In the genomic region with DNA sequence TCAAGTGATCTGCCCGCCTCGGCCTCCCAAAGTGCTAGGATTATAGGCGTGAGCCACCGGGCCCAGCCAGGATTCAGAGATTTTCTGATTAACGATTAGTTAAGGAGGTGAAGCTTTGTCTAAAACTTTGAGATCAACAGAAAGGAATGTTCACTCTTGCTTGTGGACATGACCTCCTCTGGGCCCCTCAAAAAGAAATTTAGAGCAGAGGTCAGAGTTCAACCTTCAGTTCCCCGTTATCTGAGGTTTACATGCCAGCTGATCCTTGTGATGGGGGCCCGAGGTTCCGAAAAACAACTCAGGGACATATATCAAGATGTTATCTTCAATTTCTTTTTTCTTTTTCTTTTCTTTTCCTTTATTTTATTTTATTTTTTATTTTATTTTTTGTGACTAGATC, we compare ENCODE assay signal across 29 cellular contexts. TPM values are rescaled to one million over a fixed set of nuclear protein-coding genes. Genes with fewer than 3 reads are reported as not detected.
A peak's percentile ranks its signal among the peaks of the same experiment; 100 is the strongest.
DNase-seq lines count a peak whose midpoint lies in the region; ATAC-seq, FAIRE-seq and TF ChIP-seq lines count a peak whose summit lies in the region.
"Had no signal": no experiment of that assay in that cellular context is flagged by ENCODE, and none has a peak within 500 bp of the region (broad histone marks: within the 10 kb centered on the region; RNA-seq: fewer than 3 reads in every experiment).

No MANE protein-coding gene starts in this region.

- H4K20me1 ChIP-seq in MM.1S (ENCODE audit: insufficient read depth, low read length): no peaks in the 10 kb centered on the region
- H4K20me1 ChIP-seq: BLaER1 had no signal

- H3K27me3 ChIP-seq in colonic mucosa: no peaks in the 10 kb centered on the region
- no peaks in the 10 kb centered on the region for H3K27me3 ChIP-seq in right lobe of liver
- H3K27me3 ChIP-seq in transverse colon: no peaks in the 10 kb centered on the region
- no peaks in the 10 kb centered on the region for H3K27me3 ChIP-seq in MM.1S (replicated peaks; ENCODE audit: insufficient read depth, low read length)
- H3K27me3 ChIP-seq: BE2C, BLaER1 had no signal

- TF ChIP-seq EP300 in transverse colon (IDR thresholded peaks at IDR 0.05; ENCODE audit: low read depth): no peak

- no peaks in the 10 kb centered on the region for H3K79me2 ChIP-seq in MM.1S (ENCODE audit: low read length)

- no peaks in the 10 kb centered on the region for H3K9me3 Mint-ChIP-seq in natural killer cell
- H3K9me3 Mint-ChIP-seq in stimulated activated naive B cell treated with anti-CD40 and anti-IgM and Interleukin-4, amounts not matched to agents 10 μg/mL and 1 μg/mL and 100 μg/mL, for 72 hours: no peaks in the 10 kb centered on the region
- H3K9me3 Mint-ChIP-seq: CD8-positive, alpha-beta memory T cell had no signal

- H3K9me2 ChIP-seq in MM.1S (replicated peaks; ENCODE audit: insufficient read depth, low read length): no peaks in the 10 kb centered on the region

- 59% methylated on average over 8 of the region's 8 CpGs for WGBS in right lobe of liver (ENCODE audit: insufficient coverage, low coverage, low lambda C conversion rate, missing lambda C conversion rate)
- WGBS in transverse colon (ENCODE audit: low coverage in 1 of 2), 2 donors: 90% methylated on average over 8 of the region's 8 CpGs; no CpG with 5 or more reads in 1 of the 2 donors

- intact Hi-C loops in colonic mucosa (cut with DNase I): no loop called here
- intact Hi-C loops in right lobe of liver (cut with DNase I): no loop called here
- intact Hi-C loops in transverse colon (cut with DNase I; ENCODE audit: low total_unique reads): no loop called here
- intact Hi-C loops in natural killer cell (cut with micrococcal nuclease): no loop called here

- H3K27ac Mint-ChIP-seq in natural killer cell: no peak overlapping the region
- no peak overlapping the region for H3K27ac Mint-ChIP-seq in stimulated activated naive B cell treated with anti-CD40 and anti-IgM and Interleukin-4, amounts not matched to agents 10 μg/mL and 1 μg/mL and 100 μg/mL, for 72 hours
- H3K27ac Mint-ChIP-seq: CD4-positive, alpha-beta memory T cell; CD4-positive, CD25-positive, alpha-beta regulatory T cell; CD8-positive, alpha-beta memory T cell had no signal

- H3K27me3 Mint-ChIP-seq in natural killer cell (ENCODE audit: low read depth in 2 of 2): peaks cover 0 to 3% of the 10 kb centered on the region in 2 donors
- H3K27me3 Mint-ChIP-seq in stimulated activated naive B cell treated with anti-CD40 and anti-IgM and Interleukin-4, amounts not matched to agents 10 μg/mL and 1 μg/mL and 100 μg/mL, for 72 hours: peaks cover 0 to 8% of the 10 kb centered on the region in 2 donors
- H3K27me3 Mint-ChIP-seq: CD4-positive, alpha-beta memory T cell; CD8-positive, alpha-beta memory T cell had no signal

- DNase-seq in amniotic epithelial cell (ENCODE audit: low read depth) (peak; percentile 7), colonic mucosa (no peak), right lobe of liver (no peak), transverse colon (no peak), GM12892 (ENCODE audit: insufficient read length) (no peak), MM.1S (no peak), natural killer cell (no peak)
- no peak for DNase-seq in stimulated activated naive B cell treated with anti-CD40 and anti-IgM and Interleukin-4, amounts not matched to agents 10 μg/mL and 1 μg/mL and 100 μg/mL, for 72 hours
- DNase-seq: 8988T; BE2C; C1 segment of cervical spinal cord; CD4-positive, alpha-beta memory T cell; CD4-positive, CD25-positive, alpha-beta regulatory T cell; CD8-positive, alpha-beta memory T cell; COR-L47; DMS 273 treated with DMSO at 0.1 percent for 48 hours; DMS153; DMS53; DMS79; DND-41; EL; GDM1 had no signal

- in situ Hi-C loops in transverse colon (cut with MboI; ENCODE audit: low pct_ligation_motif_present in 1 of 4, low pct_unique_long_range_greater_than_20kb in 1 of 4, low sequenced_read_pairs in 3 of 4): no loop called here

- H3K36me3 ChIP-seq in colonic mucosa: no peaks in the 10 kb centered on the region
- H3K36me3 ChIP-seq in right lobe of liver: no peaks in the 10 kb centered on the region
- no peaks in the 10 kb centered on the region for H3K36me3 ChIP-seq in transverse colon
- H3K36me3 ChIP-seq in MM.1S (replicated peaks; ENCODE audit: insufficient read depth, low read length): no peaks in the 10 kb centered on the region
- H3K36me3 ChIP-seq: BE2C, BLaER1 had no signal

- TF ChIP-seq POLR2A in right lobe of liver (IDR thresholded peaks at IDR 0.05) (no peak), transverse colon (IDR thresholded peaks at IDR 0.05) (no peak), GM12892 (IDR thresholded peaks at IDR 0.05; ENCODE audit: low read depth, low read length) (no peak)

- H3K4me3 ChIP-seq in colonic mucosa: no peak overlapping the region
- H3K4me3 ChIP-seq in right lobe of liver: peak overlapping the region in 2 of 3 donors; percentile 25 to 36
- H3K4me3 ChIP-seq in transverse colon: no peak overlapping the region
- no peak overlapping the region for H3K4me3 ChIP-seq in MM.1S (ENCODE audit: low read length)
- H3K4me3 ChIP-seq: BLaER1, GM12878 had no signal

- H3K36me3 Mint-ChIP-seq in natural killer cell: no peaks in the 10 kb centered on the region
- H3K36me3 Mint-ChIP-seq in stimulated activated naive B cell treated with anti-CD40 and anti-IgM and Interleukin-4, amounts not matched to agents 10 μg/mL and 1 μg/mL and 100 μg/mL, for 72 hours: no peaks in the 10 kb centered on the region
- H3K36me3 Mint-ChIP-seq: CD14-positive monocyte; CD4-positive, alpha-beta memory T cell; CD4-positive, CD25-positive, alpha-beta regulatory T cell; CD8-positive, alpha-beta memory T cell had no signal

- H3K27ac ChIP-seq in colonic mucosa (peak overlapping the region; percentile 33), right lobe of liver (peak overlapping the region; percentile 17 to 84 (median 71)), transverse colon (peak overlapping the region in 3 of 4 donors; percentile 51 to 69 (median 63)), MM.1S (ENCODE audit: low read length) (no peak overlapping the region)
- H3K27ac ChIP-seq: BLaER1 had no signal

- H3K4me3 Mint-ChIP-seq in natural killer cell: no peak overlapping the region
- H3K4me3 Mint-ChIP-seq in stimulated activated naive B cell treated with anti-CD40 and anti-IgM and Interleukin-4, amounts not matched to agents 10 μg/mL and 1 μg/mL and 100 μg/mL, for 72 hours: no peak overlapping the region
- H3K4me3 Mint-ChIP-seq: CD14-positive monocyte; CD4-positive, alpha-beta memory T cell; CD4-positive, CD25-positive, alpha-beta regulatory T cell; CD8-positive, alpha-beta memory T cell had no signal

- H3K4me1 Mint-ChIP-seq in natural killer cell: no peaks in the 10 kb centered on the region
- peaks cover 0 to 2% of the 10 kb centered on the region in 2 donors for H3K4me1 Mint-ChIP-seq in stimulated activated naive B cell treated with anti-CD40 and anti-IgM and Interleukin-4, amounts not matched to agents 10 μg/mL and 1 μg/mL and 100 μg/mL, for 72 hours

- H3K4me1 ChIP-seq in colonic mucosa: peaks cover 10% of the 10 kb centered on the region
- H3K4me1 ChIP-seq in right lobe of liver: peaks cover 0 to 7% (median 0%) of the 10 kb centered on the region in 4 donors
- H3K4me1 ChIP-seq in transverse colon: peaks cover 0 to 9% (median 0%) of the 10 kb centered on the region in 4 donors
- no peaks in the 10 kb centered on the region for H3K4me1 ChIP-seq in MM.1S (ENCODE audit: low read length)
- H3K4me1 ChIP-seq: BE2C had no signal

- TF ChIP-seq CTCF in colonic mucosa (IDR thresholded peaks at IDR 0.05) (no peak), right lobe of liver (IDR thresholded peaks at IDR 0.05) (no peak), transverse colon (IDR thresholded peaks at IDR 0.05) (no peak), MM.1S (IDR thresholded peaks at IDR 0.05; ENCODE audit: low read length) (no peak), natural killer cell (IDR thresholded peaks at IDR 0.05) (no peak)

- no peaks in the 10 kb centered on the region for H3F3A ChIP-seq in MM.1S (ENCODE audit: insufficient read depth, low read length)

- ATAC-seq in right lobe of liver (no peak), natural killer cell (no peak)
- no peak for ATAC-seq in stimulated activated naive B cell treated with anti-CD40 and anti-IgM and Interleukin-4, amounts not matched to agents 10 μg/mL and 1 μg/mL and 100 μg/mL, for 72 hours (replicated peaks)
- ATAC-seq: GM12878 had no signal

- H3K9ac ChIP-seq in colonic mucosa (ENCODE audit: low read depth in 2 of 2, low read length in 2 of 2) (no peak overlapping the region), MM.1S (ENCODE audit: low read length) (no peak overlapping the region)
- H3K9ac ChIP-seq: BLaER1 had no signal

- H3K9me3 ChIP-seq in colonic mucosa: no peaks in the 10 kb centered on the region
- no peaks in the 10 kb centered on the region for H3K9me3 ChIP-seq in right lobe of liver
- H3K9me3 ChIP-seq in transverse colon: no peaks in the 10 kb centered on the region
- no peaks in the 10 kb centered on the region for H3K9me3 ChIP-seq in MM.1S (replicated peaks; ENCODE audit: insufficient read depth, low read length)
- H3K9me3 ChIP-seq: BE2C, BLaER1 had no signal

- no peak for FAIRE-seq in GM12892 (lab: Jason Lieb, UNC)
- FAIRE-seq: A204.1, GM12878, GM19239 had no signal

- H3K4me2 ChIP-seq in MM.1S (ENCODE audit: low read depth, low read length): no peak overlapping the region
- H3K4me2 ChIP-seq: BLaER1 had no signal

- H2AFZ ChIP-seq in MM.1S (ENCODE audit: low read length): no peak overlapping the region

RNA-seq across cellular contexts. Expression of a gene that starts 54.6 kb away (rescaled TPM):
- total RNA-seq in colonic mucosa (100 to 1,000 TPM; 192 to 318 TPM), right lobe of liver (100 to 1,000 TPM in 5 of 6 experiments, 10 to 100 TPM in 1; 85.1 to 210 (median 138) TPM), transverse colon (100 to 1,000 TPM; 133 to 242 (median 165) TPM), natural killer cell (1,000 to 10,000 TPM in 2 of 3 donors, 100 to 1,000 TPM in 1; 695 to 1,297 (median 1,054) TPM)
- 141 TPM for polyA plus RNA-seq in GM12892 (2012; ENCODE audit: missing spikeins)

RNA-seq across cellular contexts. Expression of a gene that starts 58.6 kb away (rescaled TPM):
- not detected for total RNA-seq in colonic mucosa
- total RNA-seq in right lobe of liver: not detected
- total RNA-seq in transverse colon: not detected
- polyA plus RNA-seq in GM12892 (2012; ENCODE audit: missing spikeins): not detected
- total RNA-seq in natural killer cell: not detected
- total RNA-seq: CD4-positive, alpha-beta memory T cell; CD8-positive, alpha-beta memory T cell; Daoy; G401; GM12878 had no signal
- polyA plus RNA-seq: CD14-positive monocyte; CD4-positive, alpha-beta memory T cell; CD4-positive, CD25-positive, alpha-beta regulatory T cell; CD8-positive, alpha-beta memory T cell had no signal

Comparison
In these comparisons a context has a peak if more than half of its experiments do, and no peak if none do; other contexts are left out.
1. H3K4me3 ChIP-seq: peak in right lobe of liver (2 of 3); none in colonic mucosa (single experiment), transverse colon (0 of 4) and MM.1S (single experiment).